In the genomic region with DNA sequence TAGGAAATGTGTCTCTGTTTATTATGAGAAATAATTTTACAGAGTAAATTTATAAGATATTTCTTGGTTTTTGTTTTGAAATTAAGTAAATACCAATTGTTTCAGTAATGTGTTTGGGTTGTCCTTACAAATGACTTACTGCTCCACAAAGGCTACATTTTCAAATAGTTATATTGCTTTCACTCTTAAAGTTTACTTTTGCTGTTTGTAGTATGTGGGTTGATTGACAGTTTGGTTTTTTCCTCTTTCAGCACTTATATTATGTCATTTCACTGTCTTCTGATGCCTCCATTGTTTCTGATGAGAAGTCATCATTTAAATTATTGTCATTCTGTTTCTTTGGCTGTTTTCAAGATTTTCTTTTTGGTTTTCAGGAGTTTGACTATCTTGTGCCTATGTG, we compare ENCODE assay signal across 1 cellular context.
A peak's percentile ranks its signal among the peaks of the same experiment; 100 is the strongest.
TF ChIP-seq lines count a peak whose summit lies in the region.

No MANE protein-coding gene starts in this region.

TF ChIP-seq in GM12878, 131 proteins besides CTCF, POLR2A, EP300 and RAD21:
- TF ChIP-seq SP1 (IDR thresholded peaks at IDR 0.05; ENCODE audit: low read depth, low read length) (no peak), BRCA1 (IDR thresholded peaks at IDR 0.05; ENCODE audit: low read depth, low read length) (no peak), PKNOX1 (IDR thresholded peaks at IDR 0.05) (peak; percentile 85)
